1 cellular context compared by ENCODE assay signal in the genomic region with DNA sequence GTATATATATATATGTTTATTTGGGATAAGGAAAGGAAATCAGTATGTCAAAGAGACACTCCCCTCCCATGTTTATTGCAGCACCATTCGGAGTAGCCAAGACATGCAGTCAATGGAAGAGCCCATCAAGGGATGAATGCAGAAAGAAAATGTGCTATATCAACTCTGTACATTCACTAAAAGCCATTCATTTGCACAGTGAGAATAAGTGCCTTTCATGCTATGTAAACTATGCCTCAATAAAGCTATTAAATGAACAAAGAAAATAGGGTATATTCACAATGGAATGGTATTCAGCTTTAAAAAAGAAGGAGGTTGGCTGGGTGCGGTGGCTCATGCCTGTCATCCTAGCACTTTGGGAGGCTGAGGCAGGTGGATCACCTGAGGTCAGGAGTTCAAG.
TF ChIP-seq lines count a peak whose summit lies in the region.

No MANE protein-coding gene starts in this region.

TF ChIP-seq in GM23338, 12 proteins besides CTCF, POLR2A, EP300 and RAD21 (continued from another document):
- TF ChIP-seq, protein P1, sequence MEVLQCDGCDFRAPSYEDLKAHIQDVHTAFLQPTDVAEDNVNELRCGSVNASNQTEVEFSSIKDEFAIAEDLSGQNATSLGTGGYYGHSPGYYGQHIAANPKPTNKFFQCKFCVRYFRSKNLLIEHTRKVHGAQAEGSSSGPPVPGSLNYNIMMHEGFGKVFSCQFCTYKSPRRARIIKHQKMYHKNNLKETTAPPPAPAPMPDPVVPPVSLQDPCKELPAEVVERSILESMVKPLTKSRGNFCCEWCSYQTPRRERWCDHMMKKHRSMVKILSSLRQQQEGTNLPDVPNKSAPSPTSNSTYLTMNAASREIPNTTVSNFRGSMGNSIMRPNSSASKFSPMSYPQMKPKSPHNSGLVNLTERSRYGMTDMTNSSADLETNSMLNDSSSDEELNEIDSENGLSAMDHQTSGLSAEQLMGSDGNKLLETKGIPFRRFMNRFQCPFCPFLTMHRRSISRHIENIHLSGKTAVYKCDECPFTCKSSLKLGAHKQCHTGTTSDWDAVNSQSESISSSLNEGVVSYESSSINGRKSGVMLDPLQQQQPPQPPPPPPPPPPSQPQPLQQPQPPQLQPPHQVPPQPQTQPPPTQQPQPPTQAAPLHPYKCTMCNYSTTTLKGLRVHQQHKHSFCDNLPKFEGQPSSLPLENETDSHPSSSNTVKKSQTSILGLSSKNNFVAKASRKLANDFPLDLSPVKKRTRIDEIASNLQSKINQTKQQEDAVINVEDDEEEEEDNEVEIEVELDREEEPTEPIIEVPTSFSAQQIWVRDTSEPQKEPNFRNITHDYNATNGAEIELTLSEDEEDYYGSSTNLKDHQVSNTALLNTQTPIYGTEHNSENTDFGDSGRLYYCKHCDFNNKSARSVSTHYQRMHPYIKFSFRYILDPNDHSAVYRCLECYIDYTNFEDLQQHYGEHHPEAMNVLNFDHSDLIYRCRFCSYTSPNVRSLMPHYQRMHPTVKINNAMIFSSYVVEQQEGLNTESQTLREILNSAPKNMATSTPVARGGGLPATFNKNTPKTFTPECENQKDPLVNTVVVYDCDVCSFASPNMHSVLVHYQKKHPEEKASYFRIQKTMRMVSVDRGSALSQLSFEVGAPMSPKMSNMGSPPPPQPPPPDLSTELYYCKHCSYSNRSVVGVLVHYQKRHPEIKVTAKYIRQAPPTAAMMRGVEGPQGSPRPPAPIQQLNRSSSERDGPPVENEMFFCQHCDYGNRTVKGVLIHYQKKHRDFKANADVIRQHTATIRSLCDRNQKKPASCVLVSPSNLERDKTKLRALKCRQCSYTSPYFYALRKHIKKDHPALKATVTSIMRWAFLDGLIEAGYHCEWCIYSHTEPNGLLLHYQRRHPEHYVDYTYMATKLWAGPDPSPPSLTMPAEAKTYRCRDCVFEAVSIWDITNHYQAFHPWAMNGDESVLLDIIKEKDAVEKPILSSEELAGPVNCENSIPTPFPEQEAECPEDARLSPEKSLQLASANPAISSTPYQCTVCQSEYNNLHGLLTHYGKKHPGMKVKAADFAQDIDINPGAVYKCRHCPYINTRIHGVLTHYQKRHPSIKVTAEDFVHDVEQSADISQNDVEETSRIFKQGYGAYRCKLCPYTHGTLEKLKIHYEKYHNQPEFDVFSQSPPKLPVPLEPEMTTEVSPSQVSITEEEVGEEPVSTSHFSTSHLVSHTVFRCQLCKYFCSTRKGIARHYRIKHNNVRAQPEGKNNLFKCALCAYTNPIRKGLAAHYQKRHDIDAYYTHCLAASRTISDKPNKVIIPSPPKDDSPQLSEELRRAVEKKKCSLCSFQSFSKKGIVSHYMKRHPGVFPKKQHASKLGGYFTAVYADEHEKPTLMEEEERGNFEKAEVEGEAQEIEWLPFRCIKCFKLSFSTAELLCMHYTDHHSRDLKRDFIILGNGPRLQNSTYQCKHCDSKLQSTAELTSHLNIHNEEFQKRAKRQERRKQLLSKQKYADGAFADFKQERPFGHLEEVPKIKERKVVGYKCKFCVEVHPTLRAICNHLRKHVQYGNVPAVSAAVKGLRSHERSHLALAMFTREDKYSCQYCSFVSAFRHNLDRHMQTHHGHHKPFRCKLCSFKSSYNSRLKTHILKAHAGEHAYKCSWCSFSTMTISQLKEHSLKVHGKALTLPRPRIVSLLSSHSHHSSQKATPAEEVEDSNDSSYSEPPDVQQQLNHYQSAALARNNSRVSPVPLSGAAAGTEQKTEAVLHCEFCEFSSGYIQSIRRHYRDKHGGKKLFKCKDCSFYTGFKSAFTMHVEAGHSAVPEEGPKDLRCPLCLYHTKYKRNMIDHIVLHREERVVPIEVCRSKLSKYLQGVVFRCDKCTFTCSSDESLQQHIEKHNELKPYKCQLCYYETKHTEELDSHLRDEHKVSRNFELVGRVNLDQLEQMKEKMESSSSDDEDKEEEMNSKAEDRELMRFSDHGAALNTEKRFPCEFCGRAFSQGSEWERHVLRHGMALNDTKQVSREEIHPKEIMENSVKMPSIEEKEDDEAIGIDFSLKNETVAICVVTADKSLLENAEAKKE (CRISPR knock-in tag; IDR thresholded peaks at IDR 0.05) = no peak
- TF ChIP-seq REST (IDR thresholded peaks at IDR 0.05; ENCODE audit: unreplicated experiment) (no peak), POLR2AphosphoS5 (IDR thresholded peaks at IDR 0.05; ENCODE audit: low read depth) (no peak), NANOG (IDR thresholded peaks at IDR 0.05; ENCODE audit: borderline replicate concordance) (no peak), CREB1 (CRISPR knock-in tag; IDR thresholded peaks at IDR 0.05; ENCODE audit: low read depth) (no peak)
